ENCODE assay signal across 8 cellular contexts in genomic region chr9:129320575-129321311, GRCh38.
A peak's percentile ranks its signal among the peaks of the same experiment; 100 is the strongest.
DNase-seq lines count a peak whose midpoint lies in the region; ATAC-seq and TF ChIP-seq lines count a peak whose summit lies in the region.

No MANE protein-coding gene starts in this region.

- H4K5ac ChIP-seq in mesendoderm (ENCODE audit: low read length): no peak overlapping the region

- H2BK5ac ChIP-seq in mesendoderm (ENCODE audit: low read length): peak overlapping the region; percentile 34

- H3K36me3 ChIP-seq in mesendoderm (ENCODE audit: control insufficient read depth, insufficient read depth, low read length): no peaks in the 10 kb centered on the region

- ATAC-seq in stimulated activated naive B cell treated with anti-CD40 and anti-IgM and Interleukin-4, amounts not matched to agents 10 μg/mL and 1 μg/mL and 100 μg/mL, for 72 hours (replicated peaks): peak; percentile 89 to 91
- no peak for ATAC-seq in HG03342 (IDR thresholded peaks at IDR 0.05; ENCODE audit: unreplicated experiment)

- H3K18ac ChIP-seq in mesendoderm (ENCODE audit: low read length): peak overlapping the region; percentile 34

- WGBS in mesendoderm (ENCODE audit: extremely low coverage, insufficient coverage, low lambda C conversion rate): no CpG with 5 or more reads among the region's 49 CpGs

- peak overlapping the region; percentile 8 for H3K4ac ChIP-seq in mesendoderm (ENCODE audit: low read depth, low read length)

- peak overlapping the region; percentile 25 for H3K4me2 ChIP-seq in mesendoderm (ENCODE audit: low read length)

- no peaks in the 10 kb centered on the region for H3K79me2 ChIP-seq in mesendoderm (ENCODE audit: control insufficient read depth, insufficient read depth, low read length)

- in situ Hi-C loops in Caki2 (cut with HindIII; ENCODE audit: low pct_unique_long_range_greater_than_20kb, low sequenced_read_pairs): no loop called here

- no peaks in the 10 kb centered on the region for H3K4me1 ChIP-seq in mesendoderm (ENCODE audit: control insufficient read depth, low read depth, low read length)

- DNase-seq in Caki2 (ENCODE audit: low read depth) (peak; percentile 45), HFFc6 (peak; percentile 89), NCI-H526 (lab: John Stamatoyannopoulos, UW) (peak; percentile 72 to 88), activated T-cell treated with anti-CD3 and anti-CD28 coated beads for 1 hour (ENCODE audit: low read depth) (peak; percentile 13), epithelial cell of esophagus (ENCODE audit: low read depth) (peak; percentile 48), mesendoderm (peak; percentile 95)
- DNase-seq in stimulated activated naive B cell treated with anti-CD40 and anti-IgM and Interleukin-4, amounts not matched to agents 10 μg/mL and 1 μg/mL and 100 μg/mL, for 72 hours: peak; percentile 30

- H3K27ac ChIP-seq in mesendoderm (ENCODE audit: low read depth, low read length): peak overlapping the region; percentile 73

- peaks cover 1% of the 10 kb centered on the region for H3K27me3 Mint-ChIP-seq in HFFc6 (ENCODE audit: insufficient read depth)
- H3K27me3 Mint-ChIP-seq in stimulated activated naive B cell treated with anti-CD40 and anti-IgM and Interleukin-4, amounts not matched to agents 10 μg/mL and 1 μg/mL and 100 μg/mL, for 72 hours: peaks cover 23 to 47% of the 10 kb centered on the region in 2 donors

- H3K4me3 ChIP-seq in epithelial cell of esophagus (ENCODE audit: low read length): no peak overlapping the region
- no peak overlapping the region for H3K4me3 ChIP-seq in mesendoderm (ENCODE audit: low read length)

- no peak overlapping the region for H3K23ac ChIP-seq in mesendoderm (ENCODE audit: low read length)

- H3K9ac ChIP-seq in mesendoderm (ENCODE audit: low read length): peak overlapping the region; percentile 72

- H3K79me1 ChIP-seq in mesendoderm (ENCODE audit: low read length): no peaks in the 10 kb centered on the region

- H3K4me3 Mint-ChIP-seq in HFFc6: peak overlapping the region; percentile 87
- peak overlapping the region; percentile 80 to 85 for H3K4me3 Mint-ChIP-seq in stimulated activated naive B cell treated with anti-CD40 and anti-IgM and Interleukin-4, amounts not matched to agents 10 μg/mL and 1 μg/mL and 100 μg/mL, for 72 hours

- no peak overlapping the region for H4K8ac ChIP-seq in mesendoderm (ENCODE audit: low read depth, low read length)

- H3K56ac ChIP-seq in mesendoderm (ENCODE audit: low read length): peak overlapping the region; percentile 86

- H2BK120ac ChIP-seq in mesendoderm (ENCODE audit: low read depth, low read length): peak overlapping the region; percentile 5

- no peaks in the 10 kb centered on the region for H3K27me3 ChIP-seq in mesendoderm (ENCODE audit: insufficient read depth, low read length, poor library complexity)

- H3K36me3 Mint-ChIP-seq in HFFc6 (ENCODE audit: low read depth): no peaks in the 10 kb centered on the region
- no peaks in the 10 kb centered on the region for H3K36me3 Mint-ChIP-seq in stimulated activated naive B cell treated with anti-CD40 and anti-IgM and Interleukin-4, amounts not matched to agents 10 μg/mL and 1 μg/mL and 100 μg/mL, for 72 hours

- TF ChIP-seq CTCF in HFFc6 (IDR thresholded peaks at IDR 0.05) (peak; percentile 61), epithelial cell of esophagus (IDR thresholded peaks at IDR 0.05; ENCODE audit: insufficient read depth, low read depth, low read length, missing control alignments) (no peak)

- H2BK15ac ChIP-seq in mesendoderm (replicated peaks; ENCODE audit: low read depth): no peak overlapping the region

- no peaks in the 10 kb centered on the region for H3K9me3 Mint-ChIP-seq in HFFc6
- H3K9me3 Mint-ChIP-seq in stimulated activated naive B cell treated with anti-CD40 and anti-IgM and Interleukin-4, amounts not matched to agents 10 μg/mL and 1 μg/mL and 100 μg/mL, for 72 hours: no peaks in the 10 kb centered on the region

- H3K4me1 Mint-ChIP-seq in HFFc6 (ENCODE audit: low read depth): peaks cover 51% of the 10 kb centered on the region
- peaks cover 12 to 14% of the 10 kb centered on the region in 2 donors for H3K4me1 Mint-ChIP-seq in stimulated activated naive B cell treated with anti-CD40 and anti-IgM and Interleukin-4, amounts not matched to agents 10 μg/mL and 1 μg/mL and 100 μg/mL, for 72 hours

- H3K27ac Mint-ChIP-seq in HFFc6: peak overlapping the region; percentile 89
- peak overlapping the region; percentile 90 for H3K27ac Mint-ChIP-seq in stimulated activated naive B cell treated with anti-CD40 and anti-IgM and Interleukin-4, amounts not matched to agents 10 μg/mL and 1 μg/mL and 100 μg/mL, for 72 hours

- H2AK5ac ChIP-seq in mesendoderm (ENCODE audit: low read length): no peak overlapping the region

Comparison
In these comparisons a context has a peak if more than half of its experiments do, and no peak if none do; other contexts are left out.
1. DNase-seq: peak in every context shown above with its lines; median percentile 95 in mesendoderm; 89 in HFFc6; 80 in NCI-H526; 48 in epithelial cell of esophagus; 45 in Caki2; 30 in stimulated activated naive B cell treated with anti-CD40 and anti-IgM and Interleukin-4, amounts not matched to agents 10 μg/mL and 1 μg/mL and 100 μg/mL, for 72 hours; 13 in activated T-cell treated with anti-CD3 and anti-CD28 coated beads for 1 hour.